ENCODE assay signal across 17 cellular contexts in the genomic region with DNA sequence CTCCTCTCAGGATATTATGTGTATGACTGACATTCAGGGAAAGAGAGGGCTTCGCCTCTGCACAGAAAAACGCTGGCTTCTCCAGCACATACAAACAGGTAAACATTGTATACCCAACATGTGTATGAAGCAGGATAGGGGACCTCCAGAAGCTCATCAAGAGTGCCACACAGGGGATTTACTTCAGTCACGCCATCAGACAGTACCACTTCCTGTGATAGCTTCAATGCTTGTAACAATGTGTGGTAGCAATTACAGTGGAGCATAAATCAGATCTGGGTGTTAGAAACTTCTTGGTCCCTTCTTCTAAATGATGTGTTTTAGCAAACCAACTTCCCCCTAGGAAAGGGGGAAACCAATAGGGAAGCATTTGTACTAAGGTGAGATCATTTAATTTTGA.
DNase-seq lines count a peak whose midpoint lies in the region; ATAC-seq and TF ChIP-seq lines count a peak whose summit lies in the region.
"Had no signal": no experiment of that assay in that cellular context is flagged by ENCODE, and none has a peak within 500 bp of the region (broad histone marks: within the 10 kb centered on the region; RNA-seq: fewer than 3 reads in every experiment).

No MANE protein-coding gene starts in this region.

- H3K27ac Mint-ChIP-seq in natural killer cell treated with Interleukin-12 subunit alpha and Interleukin-12 subunit beta and Interleukin-15 and Interleukin-18, amount 100 ng/mL, for 72 hours, result no peak overlapping the region
- H3K27ac Mint-ChIP-seq in activated T-helper 1 cell treated with anti-CD3 and anti-CD28 coated beads, Interleukin-12 subunit alpha, Interleukin-12 subunit beta, Interleukin-2, Interleukin-4 antibody, amounts not matched to agents 30 ng/mL and 10 ng/mL and 1 ng/mL, durations not matched to agents 14 hours and 24 hours and 36 hours, result no peak overlapping the region

- TF ChIP-seq CTCF in body of pancreas (IDR thresholded peaks at IDR 0.05), result no peak

- peak; percentile 16 for DNase-seq in NCI-H82 (lab: John Stamatoyannopoulos, UW)
- DNase-seq in NCI-H82 treated with DMSO at 0.1 percent for 48 hours (lab: John Stamatoyannopoulos, UW; ENCODE audit: unreplicated experiment), result no peak
- DNase-seq in MV-4-11 (lab: John Stamatoyannopoulos, UW), result peak; percentile 3
- no peak for DNase-seq in natural killer cell treated with Interleukin-12 subunit alpha and Interleukin-12 subunit beta and Interleukin-15 and Interleukin-18, amount 100 ng/mL, for 72 hours (ENCODE audit: low spot score)
- no peak for DNase-seq in activated T-helper 1 cell treated with anti-CD3 and anti-CD28 coated beads, Interleukin-12 subunit alpha, Interleukin-12 subunit beta, Interleukin-2, Interleukin-4 antibody, amounts not matched to agents 30 ng/mL and 10 ng/mL and 1 ng/mL, durations not matched to agents 14 hours and 24 hours and 36 hours (ENCODE audit: low spot score)
- no peak for DNase-seq in body of pancreas
- DNase-seq in iPS-NIHi11 (ENCODE audit: low spot score), result no peak
- DNase-seq: amniotic stem cell, cortex of kidney, GF-D8, NCI-H2107, SHP77 treated with DMSO at 0.1 percent for 48 hours, small intestine had no signal

- intact Hi-C loops in activated T-helper 1 cell treated with anti-CD3 and anti-CD28 coated beads, Interleukin-12 subunit alpha, Interleukin-12 subunit beta, Interleukin-2, Interleukin-4 antibody, amounts not matched to agents 30 ng/mL and 10 ng/mL and 1 ng/mL, durations not matched to agents 14 hours and 24 hours and 36 hours (cut with micrococcal nuclease), result no loop called here
- intact Hi-C loops in body of pancreas (cut with DNase I), result no loop called here

- no peak overlapping the region for H3K27ac ChIP-seq in body of pancreas
- H3K27ac ChIP-seq: 22Rv1 had no signal

- no peaks in the 10 kb centered on the region for H3K36me3 Mint-ChIP-seq in natural killer cell treated with Interleukin-12 subunit alpha and Interleukin-12 subunit beta and Interleukin-15 and Interleukin-18, amount 100 ng/mL, for 72 hours
- no peaks in the 10 kb centered on the region for H3K36me3 Mint-ChIP-seq in activated T-helper 1 cell treated with anti-CD3 and anti-CD28 coated beads, Interleukin-12 subunit alpha, Interleukin-12 subunit beta, Interleukin-2, Interleukin-4 antibody, amounts not matched to agents 30 ng/mL and 10 ng/mL and 1 ng/mL, durations not matched to agents 14 hours and 24 hours and 36 hours (ENCODE audit: low read depth)
- H3K36me3 Mint-ChIP-seq: CD8-positive, alpha-beta memory T cell had no signal

- peaks cover 4 to 11% of the 10 kb centered on the region in 2 donors for H3K27me3 Mint-ChIP-seq in natural killer cell treated with Interleukin-12 subunit alpha and Interleukin-12 subunit beta and Interleukin-15 and Interleukin-18, amount 100 ng/mL, for 72 hours
- H3K27me3 Mint-ChIP-seq in activated T-helper 1 cell treated with anti-CD3 and anti-CD28 coated beads, Interleukin-12 subunit alpha, Interleukin-12 subunit beta, Interleukin-2, Interleukin-4 antibody, amounts not matched to agents 30 ng/mL and 10 ng/mL and 1 ng/mL, durations not matched to agents 14 hours and 24 hours and 36 hours (ENCODE audit: insufficient read depth), result peaks cover 4% of the 10 kb centered on the region
- H3K27me3 Mint-ChIP-seq: CD8-positive, alpha-beta memory T cell had no signal

- 61 to 87% methylated on average over 3 of the region's 3 CpGs for WGBS in body of pancreas, 2 donors

- no peaks in the 10 kb centered on the region for H3K36me3 ChIP-seq in body of pancreas (replicated peaks in 1 of 2; ENCODE audit: insufficient read depth in 1 of 2, low read depth in 2 of 2)

- peaks cover 4 to 10% of the 10 kb centered on the region in 2 donors for H3K4me1 Mint-ChIP-seq in natural killer cell treated with Interleukin-12 subunit alpha and Interleukin-12 subunit beta and Interleukin-15 and Interleukin-18, amount 100 ng/mL, for 72 hours (ENCODE audit: low read depth in 2 of 2)
- peaks cover 6% of the 10 kb centered on the region for H3K4me1 Mint-ChIP-seq in activated T-helper 1 cell treated with anti-CD3 and anti-CD28 coated beads, Interleukin-12 subunit alpha, Interleukin-12 subunit beta, Interleukin-2, Interleukin-4 antibody, amounts not matched to agents 30 ng/mL and 10 ng/mL and 1 ng/mL, durations not matched to agents 14 hours and 24 hours and 36 hours (ENCODE audit: low read depth)

- H3K4me1 ChIP-seq in body of pancreas, result no peaks in the 10 kb centered on the region

- no peak overlapping the region for H3K4me3 ChIP-seq in body of pancreas
- H3K4me3 ChIP-seq: lung had no signal

- no peaks in the 10 kb centered on the region for H3K9me3 Mint-ChIP-seq in natural killer cell treated with Interleukin-12 subunit alpha and Interleukin-12 subunit beta and Interleukin-15 and Interleukin-18, amount 100 ng/mL, for 72 hours
- H3K9me3 Mint-ChIP-seq in activated T-helper 1 cell treated with anti-CD3 and anti-CD28 coated beads, Interleukin-12 subunit alpha, Interleukin-12 subunit beta, Interleukin-2, Interleukin-4 antibody, amounts not matched to agents 30 ng/mL and 10 ng/mL and 1 ng/mL, durations not matched to agents 14 hours and 24 hours and 36 hours, result no peaks in the 10 kb centered on the region
- H3K9me3 Mint-ChIP-seq: CD8-positive, alpha-beta memory T cell had no signal

- no peaks in the 10 kb centered on the region for H3K27me3 ChIP-seq in body of pancreas

- ATAC-seq in GM21619 (IDR thresholded peaks at IDR 0.05; ENCODE audit: unreplicated experiment) (peak; percentile 65), body of pancreas (no peak)
- ATAC-seq in natural killer cell treated with Interleukin-12 subunit alpha and Interleukin-12 subunit beta and Interleukin-15 and Interleukin-18, amount 100 ng/mL, for 72 hours, result peak; percentile 58 to 70

- no peaks in the 10 kb centered on the region for H3K9me3 ChIP-seq in body of pancreas

- no peak overlapping the region for H3K4me3 Mint-ChIP-seq in natural killer cell treated with Interleukin-12 subunit alpha and Interleukin-12 subunit beta and Interleukin-15 and Interleukin-18, amount 100 ng/mL, for 72 hours
- H3K4me3 Mint-ChIP-seq in activated T-helper 1 cell treated with anti-CD3 and anti-CD28 coated beads, Interleukin-12 subunit alpha, Interleukin-12 subunit beta, Interleukin-2, Interleukin-4 antibody, amounts not matched to agents 30 ng/mL and 10 ng/mL and 1 ng/mL, durations not matched to agents 14 hours and 24 hours and 36 hours, result no peak overlapping the region
- H3K4me3 Mint-ChIP-seq: CD8-positive, alpha-beta memory T cell had no signal

- TF ChIP-seq POLR2A in body of pancreas (IDR thresholded peaks at IDR 0.05), result no peak

Comparison
In these comparisons a context has a peak if more than half of its experiments do, and no peak if none do; other contexts are left out.
1. DNase-seq: peak in NCI-H82 (single experiment) and MV-4-11 (single experiment); none in NCI-H82 treated with DMSO at 0.1 percent for 48 hours (single experiment), natural killer cell treated with Interleukin-12 subunit alpha and Interleukin-12 subunit beta and Interleukin-15 and Interleukin-18, amount 100 ng/mL, for 72 hours (single experiment), activated T-helper 1 cell treated with anti-CD3 and anti-CD28 coated beads, Interleukin-12 subunit alpha, Interleukin-12 subunit beta, Interleukin-2, Interleukin-4 antibody, amounts not matched to agents 30 ng/mL and 10 ng/mL and 1 ng/mL, durations not matched to agents 14 hours and 24 hours and 36 hours (single experiment), body of pancreas (0 of 4) and iPS-NIHi11 (single experiment).